Comparison of ENCODE assay signal across 18 cellular contexts in genomic region chr2:20148411-20148810, GRCh38.
DNase-seq lines count a peak whose midpoint lies in the region; ATAC-seq, FAIRE-seq and TF ChIP-seq lines count a peak whose summit lies in the region.
"Had no signal": no experiment of that assay in that cellular context is flagged by ENCODE, and none has a peak within 500 bp of the region (broad histone marks: within the 10 kb centered on the region; RNA-seq: fewer than 3 reads in every experiment).

No MANE protein-coding gene starts in this region.

- H3K18ac ChIP-seq in H1 (ENCODE audit: extremely low read depth, low read length) = no peak overlapping the region

- H3K9ac ChIP-seq in HepG2 (ENCODE audit: insufficient read depth, low read depth, low read length) (no peak overlapping the region), H1 (replicated peaks in 1 of 4; ENCODE audit: extremely low read depth in 1 of 4, low read depth in 3 of 4, low read length in 3 of 4) (no peak overlapping the region)

- H3K27me3 ChIP-seq in HepG2 (ENCODE audit: control insufficient read depth in 1 of 2, insufficient read depth in 2 of 2, low read length in 2 of 2) (peaks cover 0 to 22% of the 10 kb centered on the region in 2 experiments; a peak in 4 of 5 replicates), right lobe of liver (no peaks in the 10 kb centered on the region), H1 (replicated peaks in 1 of 4; ENCODE audit: control insufficient read depth in 3 of 4, extremely low read depth in 1 of 4, insufficient read depth in 3 of 4, low read length in 3 of 4) (no peaks in the 10 kb centered on the region)
- H3K27me3 ChIP-seq: ascending aorta had no signal

- H4K91ac ChIP-seq in H1 (replicated peaks; ENCODE audit: insufficient read length, low read length) = no peak overlapping the region

- FAIRE-seq in HepG2 (lab: Jason Lieb, UNC) (no peak), H1 (lab: Jason Lieb, UNC) (no peak)

- no peaks in the 10 kb centered on the region for H3K36me3 Mint-ChIP-seq in nephron progenitor cell (ENCODE audit: low read depth)
- H3K36me3 Mint-ChIP-seq in stimulated activated memory B cell treated with anti-CD40 and anti-IgM and Interleukin-4, amounts not matched to agents 10 μg/mL and 1 μg/mL and 100 μg/mL, for 72 hours = no peaks in the 10 kb centered on the region

- no peaks in the 10 kb centered on the region for H4K20me1 ChIP-seq in HepG2 (ENCODE audit: insufficient read depth, low read length)
- H4K20me1 ChIP-seq in H1 (replicated peaks in 1 of 2; ENCODE audit: control insufficient read depth in 1 of 2, insufficient read depth in 2 of 2, low read length in 2 of 2) = no peaks in the 10 kb centered on the region

- no peak for TF ChIP-seq EP300 in HepG2 (IDR thresholded peaks at IDR 0.05; ENCODE audit: low read depth in 2 of 2, low read length in 2 of 2)
- no peak for TF ChIP-seq EP300 in HepG2 (CRISPR knock-in tag; IDR thresholded peaks at IDR 0.05; ENCODE audit: borderline replicate concordance)
- TF ChIP-seq EP300 in H1 (IDR thresholded peaks at IDR 0.05; ENCODE audit: borderline replicate concordance in 1 of 2, low read depth in 2 of 2, low read length in 2 of 2) = no peak

- POLR2A ChIA-PET in HepG2 (lab: Yijun Ruan, JAX) = no interaction called here
- POLR2A ChIA-PET in H1 (lab: Charles Lee; ENCODE audit: partially characterized antibody) = interaction anchor here (0.7 to 1.1 kb wide), 3 partner anchors 10 to 42 kb away, joined by 3 read pairs; no protein-coding TSS in a partner anchor

- in situ Hi-C loops in HepG2 (cut with HindIII; ENCODE audit: extremely low pct_ligation_motif_present, low pct_unique_long_range_greater_than_20kb) = no loop called here

- no peak for TF ChIP-seq RAD21 in HepG2 (CRISPR knock-in tag; IDR thresholded peaks at IDR 0.05)
- TF ChIP-seq RAD21 in H1 (IDR thresholded peaks at IDR 0.05 in 1 of 2, conservative IDR thresholded peaks at IDR 0.05 in 1 of 2; ENCODE audit: low read depth in 2 of 2, low read length in 2 of 2) = no peak

- H2AK5ac ChIP-seq in H1 (ENCODE audit: low read depth, low read length) = no peak overlapping the region

- H4K5ac ChIP-seq in H1 (ENCODE audit: insufficient read length, low read depth, low read length) = no peak overlapping the region

- no peak overlapping the region for H2BK12ac ChIP-seq in H1 (ENCODE audit: low read depth, low read length)

- TF ChIP-seq POLR2A in HepG2 (IDR thresholded peaks at IDR 0.05; ENCODE audit: insufficient read depth in 1 of 2, low read depth in 2 of 2, low read length in 2 of 2) = no peak
- TF ChIP-seq POLR2A in right lobe of liver (IDR thresholded peaks at IDR 0.05) = no peak
- no peak for TF ChIP-seq POLR2A in H1 (IDR thresholded peaks at IDR 0.05; ENCODE audit: control extremely low read depth in 1 of 2, low read depth in 2 of 2, low read length in 2 of 2)

- CTCF ChIA-PET in HepG2 (lab: Yijun Ruan, JAX; ENCODE audit: low intra/inter-chr PET ratio, low total read pairs) = no interaction called here
- CTCF ChIA-PET in H1 (lab: Charles Lee; ENCODE audit: partially characterized antibody) = interaction anchor here (0.6 to 1.5 kb wide), 7 partner anchors 10 to 360 kb away, joined by 3 to 12 read pairs (median 4); partner anchors contain the start of gene SDC1

- H3K4me2 ChIP-seq in HepG2 (ENCODE audit: low read depth, low read length) (peak overlapping the region; percentile 70), H1 (ENCODE audit: insufficient read depth in 1 of 2, low read depth in 2 of 2, low read length in 2 of 2) (peak overlapping the region; percentile 7 to 29)

- no peak for DNase-seq in HepG2 (ENCODE audit: low spot score)
- DNase-seq in right lobe of liver = no peak
- no peak for DNase-seq in H1 (ENCODE audit: low read depth in 1 of 2, low spot score in 2 of 2)
- no peak for DNase-seq in nephron progenitor cell
- no peak for DNase-seq in amniotic stem cell (lab: John Stamatoyannopoulos, UW)
- DNase-seq in stimulated activated naive CD8-positive, alpha-beta T cell treated with anti-CD3 and anti-CD28 coated beads, Interleukin-15, amount 100 ng/mL, for 72 hours = no peak
- no peak for DNase-seq in iPS-NIHi7 (ENCODE audit: extremely low spot score)
- DNase-seq: activated CD4-positive, alpha-beta T cell treated with anti-CD3 and anti-CD28 coated beads for 48 hours; activated naive CD4-positive, alpha-beta T cell; C1 segment of cervical spinal cord; DMS153; NCI-H146; NCI-H774; PC-3; stimulated activated CD4-positive, alpha-beta T cell treated with anti-CD3 and anti-CD28 coated beads, Interleukin-12 subunit alpha, Interleukin-12 subunit beta, amount 100 ng/mL, for 4 hours had no signal

- no TSS peak for BruUV-seq in HepG2 (replicated peaks; lab: Mats Ljungman, UMichigan)

- no peak overlapping the region for H3K56ac ChIP-seq in H1 (replicated peaks; ENCODE audit: insufficient read length, low read depth, low read length)

- H3K4me1 ChIP-seq in HepG2 (ENCODE audit: insufficient read depth, low read length) (peaks cover 30% of the 10 kb centered on the region), right lobe of liver (no peaks in the 10 kb centered on the region), H1 (replicated peaks in 1 of 4; ENCODE audit: control insufficient read depth in 3 of 4, insufficient read depth in 4 of 4, low read length in 3 of 4) (peaks cover 0 to 19% (median 9%) of the 10 kb centered on the region in 4 experiments; a peak in 6 of 7 replicates)
- H3K4me1 ChIP-seq: ascending aorta had no signal

- TF ChIP-seq CTCF in HepG2 (CRISPR knock-in tag; IDR thresholded peaks at IDR 0.05) = no peak
- no peak for TF ChIP-seq CTCF in right lobe of liver (IDR thresholded peaks at IDR 0.05)
- TF ChIP-seq CTCF in H1 (IDR thresholded peaks at IDR 0.05; ENCODE audit: control extremely low read depth in 1 of 3, insufficient read depth in 1 of 3, low read depth in 1 of 3, low read length in 3 of 3) = no peak
- no peak for TF ChIP-seq CTCF in nephron progenitor cell (IDR thresholded peaks at IDR 0.05)

- H3K4me3 ChIP-seq in HepG2 (replicated peaks in 1 of 3; ENCODE audit: insufficient read depth in 1 of 3, low read depth in 2 of 3, low read length in 3 of 3) = 0 out of 6 replicates have a peak overlapping the region, but pooled peaks of 1 of the 3 experiments have one; percentile 32
- H3K4me3 ChIP-seq in right lobe of liver = no peak overlapping the region
- no peak overlapping the region for H3K4me3 ChIP-seq in H1 (ENCODE audit: extremely low read depth in 1 of 4, insufficient read depth in 2 of 4, low read depth in 3 of 4, low read length in 4 of 4)
- H3K4me3 ChIP-seq: ascending aorta, coronary artery had no signal

- H2AFZ ChIP-seq in HepG2 (ENCODE audit: low read length) (peak overlapping the region; percentile 67), H1 (ENCODE audit: low read length) (no peak overlapping the region; the same call in 1 of the 2 replicates)

- H3K4me1 Mint-ChIP-seq in nephron progenitor cell = peaks cover 89% of the 10 kb centered on the region
- H3K4me1 Mint-ChIP-seq in stimulated activated naive CD8-positive, alpha-beta T cell treated with anti-CD3 and anti-CD28 coated beads, Interleukin-15, amount 100 ng/mL, for 72 hours = peaks cover 8% of the 10 kb centered on the region
- H3K4me1 Mint-ChIP-seq in stimulated activated memory B cell treated with anti-CD40 and anti-IgM and Interleukin-4, amounts not matched to agents 10 μg/mL and 1 μg/mL and 100 μg/mL, for 72 hours = peaks cover 23% of the 10 kb centered on the region

- H3K23ac ChIP-seq in H1 (ENCODE audit: insufficient read length) = no peak overlapping the region

- no peaks in the 10 kb centered on the region for H3K9me3 ChIP-seq in HepG2 (ENCODE audit: low read length)
- no peaks in the 10 kb centered on the region for H3K9me3 ChIP-seq in right lobe of liver
- H3K9me3 ChIP-seq in H1 (ENCODE audit: insufficient read depth in 2 of 2, low read depth in 1 of 2, low read length in 1 of 2) = no peaks in the 10 kb centered on the region
- H3K9me3 ChIP-seq: ascending aorta had no signal

- no peaks in the 10 kb centered on the region for H3K23me2 ChIP-seq in H1 (ENCODE audit: low read depth, low read length)

- H3K4me3 Mint-ChIP-seq in nephron progenitor cell = peak overlapping the region; percentile 2
- no peak overlapping the region for H3K4me3 Mint-ChIP-seq in stimulated activated naive CD8-positive, alpha-beta T cell treated with anti-CD3 and anti-CD28 coated beads, Interleukin-15, amount 100 ng/mL, for 72 hours
- no peak overlapping the region for H3K4me3 Mint-ChIP-seq in stimulated activated memory B cell treated with anti-CD40 and anti-IgM and Interleukin-4, amounts not matched to agents 10 μg/mL and 1 μg/mL and 100 μg/mL, for 72 hours

- H3K4ac ChIP-seq in H1 (replicated peaks; ENCODE audit: insufficient read length, low read depth, low read length) = peak overlapping the region; percentile 8

- H2BK120ac ChIP-seq in H1 (replicated peaks; ENCODE audit: low read depth, low read length) = no peak overlapping the region

- ATAC-seq in HepG2 (no peak), right lobe of liver (no peak)
- no peak for ATAC-seq in stimulated activated naive CD8-positive, alpha-beta T cell treated with anti-CD3 and anti-CD28 coated beads, Interleukin-15, amount 100 ng/mL, for 72 hours
- no peak for ATAC-seq in stimulated activated memory B cell treated with anti-CD40 and anti-IgM and Interleukin-4, amounts not matched to agents 10 μg/mL and 1 μg/mL and 100 μg/mL, for 72 hours
- ATAC-seq: PC-3 had no signal

- H4K8ac ChIP-seq in H1 (ENCODE audit: extremely low read depth, insufficient read depth, low read length) = no peak overlapping the region

- no peak overlapping the region for H3K14ac ChIP-seq in H1 (ENCODE audit: insufficient read length)

- peaks cover 3% of the 10 kb centered on the region for H3K27me3 Mint-ChIP-seq in nephron progenitor cell (ENCODE audit: low read depth, poor library complexity)
- peaks cover 63% of the 10 kb centered on the region for H3K27me3 Mint-ChIP-seq in stimulated activated naive CD8-positive, alpha-beta T cell treated with anti-CD3 and anti-CD28 coated beads, Interleukin-15, amount 100 ng/mL, for 72 hours
- H3K27me3 Mint-ChIP-seq in stimulated activated memory B cell treated with anti-CD40 and anti-IgM and Interleukin-4, amounts not matched to agents 10 μg/mL and 1 μg/mL and 100 μg/mL, for 72 hours = peaks cover 78% of the 10 kb centered on the region

- H2BK20ac ChIP-seq in H1 (ENCODE audit: low read length) = no peak overlapping the region

- H3K27ac ChIP-seq in HepG2 (ENCODE audit: extremely low read length, insufficient read depth, low read length) (no peak overlapping the region), right lobe of liver (no peak overlapping the region), H1 (ENCODE audit: low read depth, low read length) (no peak overlapping the region)
- H3K27ac ChIP-seq: ascending aorta, coronary artery had no signal

- H3K9me3 Mint-ChIP-seq in nephron progenitor cell = no peaks in the 10 kb centered on the region
- H3K9me3 Mint-ChIP-seq in stimulated activated naive CD8-positive, alpha-beta T cell treated with anti-CD3 and anti-CD28 coated beads, Interleukin-15, amount 100 ng/mL, for 72 hours = no peaks in the 10 kb centered on the region
- H3K9me3 Mint-ChIP-seq in stimulated activated memory B cell treated with anti-CD40 and anti-IgM and Interleukin-4, amounts not matched to agents 10 μg/mL and 1 μg/mL and 100 μg/mL, for 72 hours = peaks cover 2% of the 10 kb centered on the region

- H3K27ac Mint-ChIP-seq in nephron progenitor cell = peak overlapping the region; percentile 52
- H3K27ac Mint-ChIP-seq in stimulated activated naive CD8-positive, alpha-beta T cell treated with anti-CD3 and anti-CD28 coated beads, Interleukin-15, amount 100 ng/mL, for 72 hours = no peak overlapping the region
- no peak overlapping the region for H3K27ac Mint-ChIP-seq in stimulated activated memory B cell treated with anti-CD40 and anti-IgM and Interleukin-4, amounts not matched to agents 10 μg/mL and 1 μg/mL and 100 μg/mL, for 72 hours

- no peak overlapping the region for H2BK15ac ChIP-seq in H1 (ENCODE audit: low read length)

- WGBS in HepG2 (ENCODE audit: low lambda C conversion rate) = 53% methylated on average over 3 of the region's 3 CpGs
- 79% methylated on average over 3 of the region's 3 CpGs for WGBS in right lobe of liver (ENCODE audit: insufficient coverage, low coverage, low lambda C conversion rate, missing lambda C conversion rate)
- 58% methylated on average over 3 of the region's 3 CpGs; no CpG with 5 or more reads in 1 of the 2 experiments for WGBS in H1 (ENCODE audit: extremely low coverage in 1 of 2, insufficient coverage in 1 of 2, insufficient read length in 1 of 2, insufficient replicate concordance in 2 of 2, low coverage in 1 of 2, low lambda C conversion rate in 2 of 2, missing lambda C conversion rate in 1 of 2), 2 experiments

- H3K79me2 ChIP-seq in HepG2 (ENCODE audit: insufficient read depth, low read length) = no peaks in the 10 kb centered on the region
- no peaks in the 10 kb centered on the region for H3K79me2 ChIP-seq in H1 (ENCODE audit: control insufficient read depth in 1 of 2, insufficient read depth in 2 of 2, low read length in 2 of 2)

- intact Hi-C loops in HepG2 (cut with micrococcal nuclease; ENCODE audit: unreplicated experiment) = no loop called here
- intact Hi-C loops in right lobe of liver (cut with DNase I) = loop anchor here in 1 of 2 donors (5.0 kb wide), 1 partner anchor 34 kb away; no protein-coding TSS in a partner anchor

- H2BK5ac ChIP-seq in H1 (ENCODE audit: low read depth, low read length) = no peak overlapping the region

- no peaks in the 10 kb centered on the region for H3K79me1 ChIP-seq in H1 (ENCODE audit: low read depth, low read length)

- no peaks in the 10 kb centered on the region for H3K36me3 ChIP-seq in HepG2 (replicated peaks in 1 of 2; ENCODE audit: control insufficient read depth in 1 of 2, insufficient read depth in 2 of 2, low read length in 2 of 2)
- no peaks in the 10 kb centered on the region for H3K36me3 ChIP-seq in right lobe of liver
- no peaks in the 10 kb centered on the region for H3K36me3 ChIP-seq in H1 (ENCODE audit: control insufficient read depth in 2 of 4, insufficient read depth in 4 of 4, low read length in 3 of 4)
- H3K36me3 ChIP-seq: ascending aorta had no signal
